Comparison of ENCODE assay signal across 8 cellular contexts in genomic region chr5:176389114-176389768, GRCh38. TPM values are rescaled to one million over a fixed set of nuclear protein-coding genes. Genes with fewer than 3 reads are reported as not detected.
A peak's percentile ranks its signal among the peaks of the same experiment; 100 is the strongest.
DNase-seq lines count a peak whose midpoint lies in the region; ATAC-seq and TF ChIP-seq lines count a peak whose summit lies in the region.

No MANE protein-coding gene starts in this region.

- peak overlapping the region; percentile 99 for H3K9ac ChIP-seq in iPS-18a (ENCODE audit: low read length)

- H3K36me3 ChIP-seq in Caco-2 (ENCODE audit: control insufficient read depth, insufficient read depth, low read length) (no peaks in the 10 kb centered on the region), iPS-18a (ENCODE audit: control insufficient read depth, low read depth, low read length) (peaks cover 28% of the 10 kb centered on the region)

- ATAC-seq in GM19455 (IDR thresholded peaks at IDR 0.05; ENCODE audit: unreplicated experiment), result peak; percentile 30
- ATAC-seq in HG03558 (IDR thresholded peaks at IDR 0.05; ENCODE audit: extremely low read depth, unreplicated experiment), result peak; percentile 12
- peak; percentile 53 for ATAC-seq in stimulated activated naive B cell treated with anti-CD40 and anti-IgM and Interleukin-4, amounts not matched to agents 10 μg/mL and 1 μg/mL and 100 μg/mL, for 72 hours (replicated peaks)

- H3K9me3 ChIP-seq in Caco-2 (no peaks in the 10 kb centered on the region), iPS-18a (ENCODE audit: control insufficient read depth, low read depth, low read length) (no peaks in the 10 kb centered on the region)

- peak overlapping the region; percentile 87 for H3K4me3 Mint-ChIP-seq in Caco-2 (ENCODE audit: unreplicated experiment)
- H3K4me3 Mint-ChIP-seq in activated naive CD8-positive, alpha-beta T cell treated with anti-CD3 and anti-CD28 coated beads for 36 hours, result peak overlapping the region; percentile 98
- peak overlapping the region; percentile 98 to 100 for H3K4me3 Mint-ChIP-seq in stimulated activated naive B cell treated with anti-CD40 and anti-IgM and Interleukin-4, amounts not matched to agents 10 μg/mL and 1 μg/mL and 100 μg/mL, for 72 hours

- TSS peak; percentile 98 for BruUV-seq in Caco-2 (replicated peaks; lab: Mats Ljungman, UMichigan)

- no peaks in the 10 kb centered on the region for H3K4me1 Mint-ChIP-seq in Caco-2 (ENCODE audit: low read depth, unreplicated experiment)
- peaks cover 27% of the 10 kb centered on the region for H3K4me1 Mint-ChIP-seq in activated naive CD8-positive, alpha-beta T cell treated with anti-CD3 and anti-CD28 coated beads for 36 hours
- peaks cover 22 to 53% of the 10 kb centered on the region in 2 donors for H3K4me1 Mint-ChIP-seq in stimulated activated naive B cell treated with anti-CD40 and anti-IgM and Interleukin-4, amounts not matched to agents 10 μg/mL and 1 μg/mL and 100 μg/mL, for 72 hours

- no peaks in the 10 kb centered on the region for H3K27me3 Mint-ChIP-seq in Caco-2 (ENCODE audit: insufficient read depth, unreplicated experiment)
- H3K27me3 Mint-ChIP-seq in activated naive CD8-positive, alpha-beta T cell treated with anti-CD3 and anti-CD28 coated beads for 36 hours, result no peaks in the 10 kb centered on the region
- no peaks in the 10 kb centered on the region for H3K27me3 Mint-ChIP-seq in stimulated activated naive B cell treated with anti-CD40 and anti-IgM and Interleukin-4, amounts not matched to agents 10 μg/mL and 1 μg/mL and 100 μg/mL, for 72 hours

- DNase-seq in Caco-2, result no peak
- DNase-seq in activated naive CD8-positive, alpha-beta T cell treated with anti-CD3 and anti-CD28 coated beads for 36 hours, result no peak
- no peak for DNase-seq in stimulated activated naive B cell treated with anti-CD40 and anti-IgM and Interleukin-4, amounts not matched to agents 10 μg/mL and 1 μg/mL and 100 μg/mL, for 72 hours
- no peak for DNase-seq in effector CD4-positive, alpha-beta T cell
- DNase-seq in NCI-H510A treated with DMSO at 0.1 percent for 48 hours (lab: John Stamatoyannopoulos, UW), result no peak

- CTCF ChIA-PET in Caco-2 (lab: Charles Lee), result interaction anchor here (0.6 kb wide), 1 partner anchor 59 kb away, joined by 3 read pairs; the partner anchor contains the start of gene FAF2

- H3K27me3 ChIP-seq in Caco-2 (replicated peaks; ENCODE audit: control insufficient read depth, insufficient read depth, low read length) (no peaks in the 10 kb centered on the region), iPS-18a (ENCODE audit: control insufficient read depth, insufficient read depth, low read length) (no peaks in the 10 kb centered on the region)

- H3K9me3 Mint-ChIP-seq in Caco-2 (ENCODE audit: unreplicated experiment), result no peaks in the 10 kb centered on the region
- no peaks in the 10 kb centered on the region for H3K9me3 Mint-ChIP-seq in activated naive CD8-positive, alpha-beta T cell treated with anti-CD3 and anti-CD28 coated beads for 36 hours
- no peaks in the 10 kb centered on the region for H3K9me3 Mint-ChIP-seq in stimulated activated naive B cell treated with anti-CD40 and anti-IgM and Interleukin-4, amounts not matched to agents 10 μg/mL and 1 μg/mL and 100 μg/mL, for 72 hours

- TF ChIP-seq CTCF in Caco-2 (IDR thresholded peaks at IDR 0.05; ENCODE audit: insufficient read depth in 1 of 2, low read depth in 1 of 2, low read length in 1 of 2, severe bottlenecking in 1 of 2, unreplicated experiment in 1 of 2), result no peak

- peak overlapping the region; percentile 98 for H3K27ac Mint-ChIP-seq in Caco-2 (ENCODE audit: unreplicated experiment)
- H3K27ac Mint-ChIP-seq in activated naive CD8-positive, alpha-beta T cell treated with anti-CD3 and anti-CD28 coated beads for 36 hours, result peak overlapping the region; percentile 100
- peak overlapping the region; percentile 99 for H3K27ac Mint-ChIP-seq in stimulated activated naive B cell treated with anti-CD40 and anti-IgM and Interleukin-4, amounts not matched to agents 10 μg/mL and 1 μg/mL and 100 μg/mL, for 72 hours

- H3K4me3 ChIP-seq in Caco-2 (ENCODE audit: low read depth, low read length) (peak overlapping the region; percentile 88), iPS-18a (ENCODE audit: low read length) (peak overlapping the region; percentile 100)

- intact Hi-C loops in Caco-2 (cut with micrococcal nuclease; ENCODE audit: unreplicated experiment), result loop anchor here (1.0 to 2.0 kb wide), 3 partner anchors 28 to 149 kb away; partner anchors contain the start of genes FAF2 and KIAA1191

- H3K4me1 ChIP-seq in Caco-2, result peaks cover 4% of the 10 kb centered on the region; the same call in 1 of the 2 replicates
- H3K4me1 ChIP-seq in iPS-18a (ENCODE audit: control insufficient read depth, low read depth, low read length), result peaks cover 8% of the 10 kb centered on the region

- H3K36me3 Mint-ChIP-seq in Caco-2 (ENCODE audit: insufficient read depth, unreplicated experiment), result peaks cover 68% of the 10 kb centered on the region
- peaks cover 49% of the 10 kb centered on the region for H3K36me3 Mint-ChIP-seq in activated naive CD8-positive, alpha-beta T cell treated with anti-CD3 and anti-CD28 coated beads for 36 hours
- peaks cover 40 to 66% of the 10 kb centered on the region in 2 donors for H3K36me3 Mint-ChIP-seq in stimulated activated naive B cell treated with anti-CD40 and anti-IgM and Interleukin-4, amounts not matched to agents 10 μg/mL and 1 μg/mL and 100 μg/mL, for 72 hours

- POLR2A ChIA-PET in Caco-2 (lab: Charles Lee), result interaction anchor here (0.6 to 1.8 kb wide), 3 partner anchors 15 to 149 kb away, joined by 3 to 6 read pairs (median 3); partner anchors contain the start of gene KIAA1191

- peak overlapping the region; percentile 91 for H3K27ac ChIP-seq in iPS-18a (ENCODE audit: low read length)

RNA-seq across cellular contexts. Expression of gene HIGD2A, which starts 0.7 kb away (rescaled TPM):
- total RNA-seq in Caco-2 (2022), result 110 and 118 TPM in 2 replicates
- 10 to 100 TPM; 94.0 to 94.5 TPM for total RNA-seq in activated naive CD8-positive, alpha-beta T cell treated with anti-CD3 and anti-CD28 coated beads for 36 hours

RNA-seq across cellular contexts. Expression of gene NOP16, which starts 0.8 kb away (rescaled TPM):
- 48.0 and 56.4 TPM in 2 replicates for total RNA-seq in Caco-2 (2022)
- 100 to 1,000 TPM; 154 to 158 TPM for total RNA-seq in activated naive CD8-positive, alpha-beta T cell treated with anti-CD3 and anti-CD28 coated beads for 36 hours

RNA-seq across cellular contexts. Expression of gene ARL10, which starts 24.0 kb away (rescaled TPM):
- total RNA-seq in Caco-2 (2022), result 2.1 and 2.3 TPM in 2 replicates
- 10 to 100 TPM in 1 of 2 experiments, 1 to 10 TPM in 1; 8.0 to 12.1 TPM for total RNA-seq in activated naive CD8-positive, alpha-beta T cell treated with anti-CD3 and anti-CD28 coated beads for 36 hours

RNA-seq across cellular contexts. Expression of gene CLTB, which starts 27.1 kb away (rescaled TPM):
- total RNA-seq in Caco-2 (2022), result 78.9 and 80.0 TPM in 2 replicates
- total RNA-seq in activated naive CD8-positive, alpha-beta T cell treated with anti-CD3 and anti-CD28 coated beads for 36 hours, result 10 to 100 TPM; 53.4 to 57.7 TPM

RNA-seq across cellular contexts. Expression of gene KIAA1191, which starts 27.7 kb away (rescaled TPM):
- 119 and 123 TPM in 2 replicates for total RNA-seq in Caco-2 (2022)
- total RNA-seq in activated naive CD8-positive, alpha-beta T cell treated with anti-CD3 and anti-CD28 coated beads for 36 hours, result 10 to 100 TPM; 38.2 to 41.7 TPM
